20 cellular contexts compared by ENCODE assay signal in genomic region chr1:15173863-15174614, GRCh38. TPM values are rescaled to one million over a fixed set of nuclear protein-coding genes. Genes with fewer than 3 reads are reported as not detected.
DNase-seq lines count a peak whose midpoint lies in the region; ATAC-seq and TF ChIP-seq lines count a peak whose summit lies in the region.
"Had no signal": no experiment of that assay in that cellular context is flagged by ENCODE, and none has a peak within 500 bp of the region (broad histone marks: within the 10 kb centered on the region; RNA-seq: fewer than 3 reads in every experiment).

No MANE protein-coding gene starts in this region.

- in situ Hi-C loops in HAP-1 (cut with MboI; ENCODE audit: low sequenced_read_pairs): no loop called here

- peaks cover 0 to 20% of the 10 kb centered on the region in 2 donors for H3K9me3 Mint-ChIP-seq in stimulated activated naive CD8-positive, alpha-beta T cell treated with anti-CD3 and anti-CD28 coated beads, Interleukin-15, amount 100 ng/mL, for 72 hours
- H3K9me3 Mint-ChIP-seq: dendritic cell treated with granulocyte-macrophage colony-stimulating factor and Interleukin-4, amounts not matched to agents 40 ng/mL and 50 ng/mL, for 4 days had no signal

- CTCF ChIA-PET in GM10248 (lab: Yijun Ruan, JAX): interaction anchor here (0.9 kb wide), 1 partner anchor 20 kb away, joined by 3 read pairs; no protein-coding TSS in a partner anchor

- no peaks in the 10 kb centered on the region for H3K27me3 ChIP-seq in HAP-1 (ENCODE audit: low read depth)
- H3K27me3 ChIP-seq: heart right ventricle had no signal

- H3K4me1 ChIP-seq in urinary bladder (ENCODE audit: insufficient read depth) (no peaks in the 10 kb centered on the region), HAP-1 (no peaks in the 10 kb centered on the region)

- no peaks in the 10 kb centered on the region for H3K36me3 ChIP-seq in urinary bladder (ENCODE audit: insufficient read depth)
- H3K36me3 ChIP-seq in HAP-1 (replicated peaks): no peaks in the 10 kb centered on the region
- H3K36me3 ChIP-seq: heart right ventricle had no signal

- POLR2A ChIA-PET in GM10248 (lab: Yijun Ruan, JAX): no interaction called here

- H3K27ac Mint-ChIP-seq in stimulated activated naive CD8-positive, alpha-beta T cell treated with anti-CD3 and anti-CD28 coated beads, Interleukin-15, amount 100 ng/mL, for 72 hours: no peak overlapping the region
- H3K27ac Mint-ChIP-seq: dendritic cell treated with granulocyte-macrophage colony-stimulating factor and Interleukin-4, amounts not matched to agents 40 ng/mL and 50 ng/mL, for 4 days had no signal

- DNase-seq in stimulated activated naive CD8-positive, alpha-beta T cell treated with anti-CD3 and anti-CD28 coated beads, Interleukin-15, Interleukin-2, amounts not matched to agents 100 U/mL and 50 U/mL, for 24 hours: no peak
- DNase-seq in stimulated activated naive CD8-positive, alpha-beta T cell treated with anti-CD3 and anti-CD28 coated beads, Interleukin-15, amount 100 ng/mL, for 72 hours: no peak
- peak; percentile 31 for DNase-seq in amniotic epithelial cell (ENCODE audit: low read depth)
- peak; percentile 53 for DNase-seq in left kidney (ENCODE audit: low read depth, low spot score)
- no peak for DNase-seq in GM10248 (ENCODE audit: extremely low spot score)
- DNase-seq in HAP-1 (ENCODE audit: low spot score in 2 of 2): no peak
- DNase-seq: activated CD8-positive, alpha-beta memory T cell treated with anti-CD3 and anti-CD28 coated beads for 24 hours; aorta; COR-L47; heart right ventricle; kidney glomerular epithelial cell; NCI-H1436 treated with DMSO at 0.1 percent for 48 hours; NCI-H345; PC-3; stimulated activated naive CD4-positive, alpha-beta T cell treated with Interleukin-2 at 50 U/mL for 16 hours had no signal

- no peak for TF ChIP-seq CTCF in GM10248 (IDR thresholded peaks at IDR 0.05; ENCODE audit: control extremely low read depth, extremely low read depth, low read depth, missing control alignments)

- no peak overlapping the region for H3K4me3 ChIP-seq in urinary bladder (ENCODE audit: low read depth, low read length)
- H3K4me3 ChIP-seq in HAP-1: no peak overlapping the region
- H3K4me3 ChIP-seq: heart right ventricle, smooth muscle cell had no signal

- no peaks in the 10 kb centered on the region for H3K9me3 ChIP-seq in HAP-1
- H3K9me3 ChIP-seq: heart right ventricle had no signal

- no peak overlapping the region for H3K4me3 Mint-ChIP-seq in stimulated activated naive CD8-positive, alpha-beta T cell treated with anti-CD3 and anti-CD28 coated beads, Interleukin-15, amount 100 ng/mL, for 72 hours
- H3K4me3 Mint-ChIP-seq: dendritic cell treated with granulocyte-macrophage colony-stimulating factor and Interleukin-4, amounts not matched to agents 40 ng/mL and 50 ng/mL, for 4 days had no signal

- H3K27ac ChIP-seq in urinary bladder (ENCODE audit: low read depth): peak overlapping the region; percentile 58
- H3K27ac ChIP-seq: heart right ventricle, KMS-11 had no signal

- H3K27me3 Mint-ChIP-seq in stimulated activated naive CD8-positive, alpha-beta T cell treated with anti-CD3 and anti-CD28 coated beads, Interleukin-15, amount 100 ng/mL, for 72 hours: peaks cover 66% of the 10 kb centered on the region
- H3K27me3 Mint-ChIP-seq: dendritic cell treated with granulocyte-macrophage colony-stimulating factor and Interleukin-4, amounts not matched to agents 40 ng/mL and 50 ng/mL, for 4 days had no signal

- peak; percentile 36 for ATAC-seq in stimulated activated naive CD8-positive, alpha-beta T cell treated with anti-CD3 and anti-CD28 coated beads, Interleukin-15, Interleukin-2, amounts not matched to agents 100 U/mL and 50 U/mL, for 24 hours
- ATAC-seq in stimulated activated naive CD8-positive, alpha-beta T cell treated with anti-CD3 and anti-CD28 coated beads, Interleukin-15, amount 100 ng/mL, for 72 hours: no peak
- no peak for ATAC-seq in GM21619 (IDR thresholded peaks at IDR 0.05; ENCODE audit: unreplicated experiment)
- ATAC-seq: heart right ventricle, PC-3 had no signal

- H3K4me1 Mint-ChIP-seq in stimulated activated naive CD8-positive, alpha-beta T cell treated with anti-CD3 and anti-CD28 coated beads, Interleukin-15, amount 100 ng/mL, for 72 hours: peaks cover 50% of the 10 kb centered on the region

- whole genome bisulfite sequencing in urinary bladder: 71% methylated on average over 11 of the region's 11 CpGs

RNA-seq across cellular contexts. Expression of gene TMEM51, which starts 20.5 kb away (rescaled TPM):
- total RNA-seq in urinary bladder: 15.9 TPM
- 21.5 TPM for polyA plus RNA-seq in urinary bladder

Comparison
In these comparisons a context has a peak if more than half of its experiments do, and no peak if none do; other contexts are left out.
1. DNase-seq: peak in amniotic epithelial cell (single experiment) and left kidney (single experiment); none in stimulated activated naive CD8-positive, alpha-beta T cell treated with anti-CD3 and anti-CD28 coated beads, Interleukin-15, Interleukin-2, amounts not matched to agents 100 U/mL and 50 U/mL, for 24 hours (single experiment), stimulated activated naive CD8-positive, alpha-beta T cell treated with anti-CD3 and anti-CD28 coated beads, Interleukin-15, amount 100 ng/mL, for 72 hours (0 of 2), GM10248 (single experiment) and HAP-1 (0 of 2).